8 cellular contexts compared by ENCODE assay signal in the genomic region with DNA sequence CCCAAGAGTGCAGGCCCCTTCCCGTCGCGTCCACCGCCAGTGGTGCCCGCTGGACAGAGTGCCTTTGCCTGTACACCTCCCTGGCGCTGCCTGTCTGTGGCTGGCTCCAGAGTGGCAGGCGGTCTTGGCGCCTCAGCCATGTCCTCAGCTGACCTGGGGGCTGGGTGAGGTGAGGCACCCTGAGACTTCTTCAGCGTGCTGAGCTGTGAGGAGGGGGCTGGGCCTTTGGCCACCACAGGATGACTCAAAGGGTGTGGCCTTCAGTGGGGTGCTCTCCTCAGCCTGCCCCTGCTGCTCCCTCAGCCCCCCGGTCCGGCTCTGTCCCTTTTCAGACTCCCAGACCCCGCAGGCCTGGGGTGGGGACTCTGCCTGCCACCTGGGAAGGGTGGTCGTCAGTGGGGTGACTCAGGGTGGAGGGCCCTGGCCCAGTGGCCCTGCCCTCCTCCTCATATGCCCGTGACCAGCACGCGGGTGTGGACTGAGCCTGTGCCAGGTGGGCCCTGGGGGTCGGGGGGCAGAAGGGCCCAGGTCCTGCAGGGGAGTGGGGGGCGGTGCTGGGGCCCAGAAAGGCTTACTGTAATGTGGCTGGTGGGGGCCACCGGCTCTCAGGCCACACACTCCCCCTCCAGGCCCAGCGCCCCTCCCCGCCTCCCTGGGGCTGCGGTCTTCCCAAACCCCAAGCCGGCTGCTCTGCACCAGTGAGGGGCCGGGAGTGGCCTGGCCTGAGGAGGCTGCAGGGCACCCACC. TPM values are rescaled to one million over a fixed set of nuclear protein-coding genes. Genes with fewer than 3 reads are reported as not detected.
DNase-seq lines count a peak whose midpoint lies in the region; ATAC-seq lines count a peak whose summit lies in the region.

No MANE protein-coding gene starts in this region.

- H3K9me3 Mint-ChIP-seq in activated naive CD8-positive, alpha-beta T cell treated with anti-CD3 and anti-CD28 coated beads for 36 hours, result no peaks in the 10 kb centered on the region

- no peaks in the 10 kb centered on the region for H3K27me3 ChIP-seq in BLaER1

- peaks cover 1% of the 10 kb centered on the region for H3K36me3 Mint-ChIP-seq in activated naive CD8-positive, alpha-beta T cell treated with anti-CD3 and anti-CD28 coated beads for 36 hours

- peaks cover 28% of the 10 kb centered on the region for H3K4me1 Mint-ChIP-seq in activated naive CD8-positive, alpha-beta T cell treated with anti-CD3 and anti-CD28 coated beads for 36 hours

- H4K20me1 ChIP-seq in BLaER1, result no peaks in the 10 kb centered on the region

- peak overlapping the region; percentile 97 for H3K4me2 ChIP-seq in BLaER1

- peak overlapping the region; percentile 95 for H3K27ac ChIP-seq in BLaER1

- no peaks in the 10 kb centered on the region for H3K27me3 Mint-ChIP-seq in activated naive CD8-positive, alpha-beta T cell treated with anti-CD3 and anti-CD28 coated beads for 36 hours

- DNase-seq in Jurkat, Clone E6-1 (ENCODE audit: low read depth, low spot score), result no peak
- DNase-seq in activated naive CD8-positive, alpha-beta T cell treated with anti-CD3 and anti-CD28 coated beads for 36 hours, result no peak
- DNase-seq in hypothalamus (lab: John Stamatoyannopoulos, UW) (peak in 31 of 51 donors; percentile 12 to 66 (median 35)), cerebellar nuclear complex (lab: John Stamatoyannopoulos, UW) (no peak), SW 1271 (lab: John Stamatoyannopoulos, UW) (no peak)
- DNase-seq in stimulated activated naive CD4-positive, alpha-beta T cell treated with Interleukin-2 at 50 U/mL for 16 hours (lab: John Stamatoyannopoulos, UW), result peak; percentile 20

- H3K9me3 ChIP-seq in BLaER1, result no peaks in the 10 kb centered on the region

- H3K9ac ChIP-seq in BLaER1, result peak overlapping the region; percentile 87

- H3K4me3 Mint-ChIP-seq in activated naive CD8-positive, alpha-beta T cell treated with anti-CD3 and anti-CD28 coated beads for 36 hours, result peak overlapping the region; percentile 70

- peak overlapping the region; percentile 25 for H3K27ac Mint-ChIP-seq in activated naive CD8-positive, alpha-beta T cell treated with anti-CD3 and anti-CD28 coated beads for 36 hours

- ATAC-seq in HG03045 (IDR thresholded peaks at IDR 0.05; ENCODE audit: unreplicated experiment), result no peak

- H3K4me3 ChIP-seq in BLaER1, result peak overlapping the region; percentile 72
- H3K4me3 ChIP-seq in Jurkat, Clone E6-1 (ENCODE audit: low read length), result peak overlapping the region; percentile 38; the same call in 1 of the 2 replicates

- H3K4me1 ChIP-seq in BLaER1, result peaks cover 86% of the 10 kb centered on the region

- no peaks in the 10 kb centered on the region for H3K36me3 ChIP-seq in BLaER1

RNA-seq across cellular contexts. Expression of gene CRELD2, which starts 15.9 kb away (rescaled TPM):
- polyA plus RNA-seq in Jurkat, Clone E6-1 (2012; ENCODE audit: insufficient read depth, insufficient read length), result 52.0 TPM
- total RNA-seq in activated naive CD8-positive, alpha-beta T cell treated with anti-CD3 and anti-CD28 coated beads for 36 hours, result 10 to 100 TPM; 32.6 to 34.8 TPM

RNA-seq across cellular contexts. Expression of gene ALG12, which starts 16.1 kb away (rescaled TPM):
- 40.5 TPM for polyA plus RNA-seq in Jurkat, Clone E6-1 (2012; ENCODE audit: insufficient read depth, insufficient read length)
- total RNA-seq in activated naive CD8-positive, alpha-beta T cell treated with anti-CD3 and anti-CD28 coated beads for 36 hours, result 10 to 100 TPM; 14.5 to 15.2 TPM

RNA-seq across cellular contexts. Expression of gene PIM3, which starts 26.3 kb away (rescaled TPM):
- polyA plus RNA-seq in Jurkat, Clone E6-1 (2012; ENCODE audit: insufficient read depth, insufficient read length), result 77.7 TPM
- 100 to 1,000 TPM; 134 to 137 TPM for total RNA-seq in activated naive CD8-positive, alpha-beta T cell treated with anti-CD3 and anti-CD28 coated beads for 36 hours

Comparison
In these comparisons a context has a peak if more than half of its experiments do, and no peak if none do; other contexts are left out.
1. DNase-seq: peak in hypothalamus (31 of 51) and stimulated activated naive CD4-positive, alpha-beta T cell treated with Interleukin-2 at 50 U/mL for 16 hours (single experiment); none in Jurkat, Clone E6-1 (single experiment), activated naive CD8-positive, alpha-beta T cell treated with anti-CD3 and anti-CD28 coated beads for 36 hours (single experiment), cerebellar nuclear complex (0 of 2) and SW 1271 (0 of 2).